In the genomic region with DNA sequence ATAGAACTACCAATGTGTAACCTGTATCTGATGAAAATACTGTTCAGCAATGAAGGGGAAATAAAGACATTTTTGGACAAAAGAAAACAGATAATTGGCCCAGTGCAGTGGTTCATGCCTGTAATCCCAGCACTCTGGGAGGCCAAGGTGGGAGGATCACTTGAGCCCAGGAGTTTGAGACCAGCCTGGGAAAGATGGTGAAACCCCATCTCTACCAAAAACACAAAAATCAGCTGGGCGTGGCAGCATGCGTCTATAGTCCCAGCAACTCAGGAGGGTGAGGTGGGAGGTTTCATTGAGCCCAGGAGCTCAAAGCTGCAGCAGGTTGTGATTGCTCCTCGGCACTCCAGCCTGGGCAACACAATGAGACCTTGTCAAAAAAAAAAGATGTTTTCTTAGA, we compare ENCODE assay signal across 4 cellular contexts. TPM values are rescaled to one million over a fixed set of nuclear protein-coding genes. Genes with fewer than 3 reads are reported as not detected.
"Had no signal": no experiment of that assay in that cellular context is flagged by ENCODE, and none has a peak within 500 bp of the region (broad histone marks: within the 10 kb centered on the region; RNA-seq: fewer than 3 reads in every experiment).

No MANE protein-coding gene starts in this region.

RNA-seq across cellular contexts. Expression of gene TUBA3C, which starts 11.0 kb away (rescaled TPM):
- total RNA-seq: HepG2, HT-29, IMR-90 had no signal
- polyA plus RNA-seq: HepG2, IgD-negative memory B cell, IMR-90 had no signal
